In the genomic region with DNA sequence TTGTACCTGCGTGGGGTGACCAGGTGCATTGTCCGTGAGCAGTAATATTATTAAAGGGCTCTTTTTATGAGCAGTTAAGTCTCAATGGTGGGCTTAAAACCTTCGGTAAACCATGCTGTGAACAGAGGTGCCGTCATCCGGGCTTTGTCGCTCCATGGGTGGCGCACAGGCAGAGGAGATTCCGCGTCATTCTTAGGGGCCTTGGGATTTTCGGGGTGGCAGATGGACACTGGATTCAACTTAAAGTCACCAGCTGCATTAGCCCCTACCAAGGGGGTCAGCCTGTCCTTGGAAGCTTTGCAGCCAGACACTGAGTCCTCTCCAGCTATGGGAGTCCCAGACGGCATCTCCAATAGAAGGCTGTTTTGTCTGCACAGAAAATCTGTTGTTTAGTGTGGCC, we compare ENCODE assay signal across 1 cellular context.
TF ChIP-seq lines count a peak whose summit lies in the region.

No MANE protein-coding gene starts in this region.

TF ChIP-seq in HepG2, 621 proteins besides CTCF, POLR2A, EP300 and RAD21:
- TF ChIP-seq, protein P1, sequence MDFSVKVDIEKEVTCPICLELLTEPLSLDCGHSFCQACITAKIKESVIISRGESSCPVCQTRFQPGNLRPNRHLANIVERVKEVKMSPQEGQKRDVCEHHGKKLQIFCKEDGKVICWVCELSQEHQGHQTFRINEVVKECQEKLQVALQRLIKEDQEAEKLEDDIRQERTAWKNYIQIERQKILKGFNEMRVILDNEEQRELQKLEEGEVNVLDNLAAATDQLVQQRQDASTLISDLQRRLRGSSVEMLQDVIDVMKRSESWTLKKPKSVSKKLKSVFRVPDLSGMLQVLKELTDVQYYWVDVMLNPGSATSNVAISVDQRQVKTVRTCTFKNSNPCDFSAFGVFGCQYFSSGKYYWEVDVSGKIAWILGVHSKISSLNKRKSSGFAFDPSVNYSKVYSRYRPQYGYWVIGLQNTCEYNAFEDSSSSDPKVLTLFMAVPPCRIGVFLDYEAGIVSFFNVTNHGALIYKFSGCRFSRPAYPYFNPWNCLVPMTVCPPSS (IDR thresholded peaks at IDR 0.05): no peak
- no peak for TF ChIP-seq HNRNPUL1 (IDR thresholded peaks at IDR 0.05; ENCODE audit: low read depth, low read length)
- no peak for TF ChIP-seq ZNF703 (CRISPR knock-in tag; IDR thresholded peaks at IDR 0.05; ENCODE audit: borderline replicate concordance)
- TF ChIP-seq HMGXB4 (CRISPR knock-in tag; IDR thresholded peaks at IDR 0.05; ENCODE audit: borderline replicate concordance in 1 of 2, low read depth in 1 of 2): no peak
- no peak for TF ChIP-seq KMT2B (CRISPR knock-in tag; IDR thresholded peaks at IDR 0.05)
- TF ChIP-seq, protein P2, sequence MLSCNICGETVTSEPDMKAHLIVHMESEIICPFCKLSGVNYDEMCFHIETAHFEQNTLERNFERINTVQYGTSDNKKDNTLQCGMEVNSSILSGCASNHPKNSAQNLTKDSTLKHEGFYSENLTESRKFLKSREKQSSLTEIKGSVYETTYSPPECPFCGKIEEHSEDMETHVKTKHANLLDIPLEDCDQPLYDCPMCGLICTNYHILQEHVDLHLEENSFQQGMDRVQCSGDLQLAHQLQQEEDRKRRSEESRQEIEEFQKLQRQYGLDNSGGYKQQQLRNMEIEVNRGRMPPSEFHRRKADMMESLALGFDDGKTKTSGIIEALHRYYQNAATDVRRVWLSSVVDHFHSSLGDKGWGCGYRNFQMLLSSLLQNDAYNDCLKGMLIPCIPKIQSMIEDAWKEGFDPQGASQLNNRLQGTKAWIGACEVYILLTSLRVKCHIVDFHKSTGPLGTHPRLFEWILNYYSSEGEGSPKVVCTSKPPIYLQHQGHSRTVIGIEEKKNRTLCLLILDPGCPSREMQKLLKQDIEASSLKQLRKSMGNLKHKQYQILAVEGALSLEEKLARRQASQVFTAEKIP (CRISPR knock-in tag; IDR thresholded peaks at IDR 0.05; ENCODE audit: borderline replicate concordance): no peak
- TF ChIP-seq TFAP4 (IDR thresholded peaks at IDR 0.05; ENCODE audit: borderline replicate concordance, low read depth): no peak
- no peak for TF ChIP-seq SMC3 (IDR thresholded peaks at IDR 0.05; ENCODE audit: low read length)
- TF ChIP-seq NCOA1 (CRISPR knock-in tag; IDR thresholded peaks at IDR 0.05): no peak
- no peak for TF ChIP-seq ZNF652 (CRISPR knock-in tag; IDR thresholded peaks at IDR 0.05; ENCODE audit: borderline replicate concordance, low read depth)
- TF ChIP-seq ZSCAN30 (CRISPR knock-in tag; IDR thresholded peaks at IDR 0.05): no peak
- TF ChIP-seq, protein P3, sequence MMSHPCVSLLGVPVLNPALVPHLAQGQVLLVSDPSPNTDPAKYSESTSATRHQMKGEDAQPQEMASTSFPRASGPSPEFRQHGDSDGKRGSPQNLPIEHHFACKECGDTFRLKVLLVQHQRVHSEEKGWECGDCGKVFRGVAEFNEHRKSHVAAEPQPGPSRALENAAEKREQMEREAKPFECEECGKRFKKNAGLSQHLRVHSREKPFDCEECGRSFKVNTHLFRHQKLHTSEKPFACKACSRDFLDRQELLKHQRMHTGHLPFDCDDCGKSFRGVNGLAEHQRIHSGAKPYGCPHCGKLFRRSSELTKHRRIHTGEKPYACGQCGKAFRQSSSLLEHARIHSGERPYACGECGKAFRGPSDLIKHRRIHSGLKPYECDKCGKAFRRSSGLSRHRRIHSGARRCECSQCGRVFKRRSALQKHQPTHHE (CRISPR knock-in tag; IDR thresholded peaks at IDR 0.05; ENCODE audit: borderline replicate concordance): no peak
- no peak for TF ChIP-seq ZNF256 (CRISPR knock-in tag; conservative IDR thresholded peaks at IDR 0.05)
- TF ChIP-seq, protein P4, sequence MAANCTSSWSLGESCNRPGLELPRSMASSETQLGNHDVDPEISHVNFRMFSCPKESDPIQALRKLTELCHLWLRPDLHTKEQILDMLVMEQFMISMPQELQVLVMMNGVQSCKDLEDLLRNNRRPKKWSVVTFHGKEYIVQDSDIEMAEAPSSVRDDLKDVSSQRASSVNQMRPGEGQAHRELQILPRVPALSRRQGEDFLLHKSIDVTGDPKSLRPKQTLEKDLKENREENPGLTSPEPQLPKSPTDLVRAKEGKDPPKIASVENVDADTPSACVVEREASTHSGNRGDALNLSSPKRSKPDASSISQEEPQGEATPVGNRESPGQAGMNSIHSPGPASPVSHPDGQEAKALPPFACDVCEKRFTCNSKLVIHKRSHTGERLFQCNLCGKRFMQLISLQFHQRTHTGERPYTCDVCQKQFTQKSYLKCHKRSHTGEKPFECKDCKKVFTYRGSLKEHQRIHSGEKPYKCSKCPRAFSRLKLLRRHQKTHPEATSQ (CRISPR knock-in tag; IDR thresholded peaks at IDR 0.05; ENCODE audit: borderline replicate concordance): no peak
- no peak for TF ChIP-seq KLF6 (CRISPR knock-in tag; IDR thresholded peaks at IDR 0.05)
- no peak for TF ChIP-seq DMAP1 (CRISPR knock-in tag; IDR thresholded peaks at IDR 0.05)
- TF ChIP-seq NFYC (CRISPR knock-in tag; IDR thresholded peaks at IDR 0.05): no peak
- TF ChIP-seq ZNF768 (CRISPR knock-in tag; IDR thresholded peaks at IDR 0.05): no peak
- TF ChIP-seq TOE1 (CRISPR knock-in tag; IDR thresholded peaks at IDR 0.05): no peak
- no peak for TF ChIP-seq ZNF761 (CRISPR knock-in tag; conservative IDR thresholded peaks at IDR 0.05)
